Comparison of ENCODE assay signal across 22 cellular contexts in the genomic region with DNA sequence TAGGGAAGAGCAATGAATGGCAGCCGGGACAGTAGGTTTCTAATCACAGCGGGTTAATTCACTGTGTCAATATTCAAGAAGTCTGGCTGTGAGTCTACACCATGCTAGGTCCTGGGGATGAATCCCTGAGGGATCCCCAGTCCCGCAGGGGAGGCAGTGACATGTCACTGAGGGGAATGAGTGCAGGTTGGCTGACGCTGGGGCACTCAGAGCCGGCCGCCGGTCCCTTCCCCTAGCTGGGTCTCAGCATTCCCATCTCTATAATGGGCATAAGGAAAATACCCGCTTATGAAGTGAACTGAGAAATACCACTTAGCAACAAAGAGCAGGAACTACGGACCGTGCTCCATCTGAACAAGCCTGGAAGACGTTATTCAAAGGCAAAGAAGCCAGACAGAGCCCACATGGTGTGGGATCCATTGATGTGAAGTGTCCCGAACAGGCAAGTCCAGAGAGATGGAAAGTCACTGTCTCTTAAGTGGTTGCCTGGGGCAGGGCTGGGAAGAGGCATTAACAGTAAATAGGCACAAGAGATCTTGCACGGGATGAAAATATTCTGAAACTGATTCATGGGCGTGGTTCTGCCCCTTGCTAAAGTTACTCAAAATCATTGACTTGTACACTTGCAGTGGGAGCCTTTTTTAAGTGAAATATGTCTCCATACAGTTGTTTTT. TPM values are rescaled to one million over a fixed set of nuclear protein-coding genes. Genes with fewer than 3 reads are reported as not detected.
"Had no signal": no experiment of that assay in that cellular context is flagged by ENCODE, and none has a peak within 500 bp of the region (broad histone marks: within the 10 kb centered on the region; RNA-seq: fewer than 3 reads in every experiment).

No MANE protein-coding gene starts in this region.

- H3K9me3 Mint-ChIP-seq: natural killer cell treated with Interleukin-12 subunit alpha and Interleukin-12 subunit beta and Interleukin-15 and Interleukin-18, amount 100 ng/mL, for 72 hours; stimulated activated naive B cell treated with anti-CD40 and anti-IgM and Interleukin-4, amounts not matched to agents 10 μg/mL and 1 μg/mL and 100 μg/mL, for 72 hours; stimulated activated naive CD8-positive, alpha-beta T cell treated with anti-CD3 and anti-CD28 coated beads, Interleukin-15, amount 100 ng/mL, for 72 hours had no signal

- H3K4me3 Mint-ChIP-seq: natural killer cell treated with Interleukin-12 subunit alpha and Interleukin-12 subunit beta and Interleukin-15 and Interleukin-18, amount 100 ng/mL, for 72 hours; stimulated activated naive B cell treated with anti-CD40 and anti-IgM and Interleukin-4, amounts not matched to agents 10 μg/mL and 1 μg/mL and 100 μg/mL, for 72 hours; stimulated activated naive CD8-positive, alpha-beta T cell treated with anti-CD3 and anti-CD28 coated beads, Interleukin-15, amount 100 ng/mL, for 72 hours had no signal

- H3K27ac ChIP-seq: dorsolateral prefrontal cortex, epithelial cell of prostate, esophagus muscularis mucosa, gastroesophageal sphincter, left ventricle myocardium inferior, psoas muscle, testis, tibial nerve, upper lobe of right lung, vagina had no signal

- DNase-seq: cortex of kidney; dorsolateral prefrontal cortex; effector memory CD4-positive, alpha-beta T cell; kidney; left cardiac atrium; left ventricle myocardium inferior; mesenchymal stem cell; midbrain; psoas muscle; retina; stimulated activated CD4-positive, alpha-beta T cell treated with anti-CD3 and anti-CD28 coated beads, Interleukin-2, amount 100 ng/mL, for 24 hours; stimulated activated CD4-positive, alpha-beta T cell treated with anti-CD3 and anti-CD28 coated beads, Interleukin-4, amount 100 ng/mL, for 4 hours; stimulated activated naive B cell treated with anti-CD40 and anti-IgM and Interleukin-4, amounts not matched to agents 10 μg/mL and 1 μg/mL and 100 μg/mL, for 72 hours; stimulated activated naive CD8-positive, alpha-beta T cell treated with anti-CD3 and anti-CD28 coated beads, Interleukin-15, amount 100 ng/mL, for 72 hours; testis; upper lobe of right lung had no signal

- H3K36me3 Mint-ChIP-seq: natural killer cell treated with Interleukin-12 subunit alpha and Interleukin-12 subunit beta and Interleukin-15 and Interleukin-18, amount 100 ng/mL, for 72 hours; stimulated activated naive B cell treated with anti-CD40 and anti-IgM and Interleukin-4, amounts not matched to agents 10 μg/mL and 1 μg/mL and 100 μg/mL, for 72 hours had no signal

- H3K4me1 Mint-ChIP-seq: stimulated activated naive B cell treated with anti-CD40 and anti-IgM and Interleukin-4, amounts not matched to agents 10 μg/mL and 1 μg/mL and 100 μg/mL, for 72 hours; stimulated activated naive CD8-positive, alpha-beta T cell treated with anti-CD3 and anti-CD28 coated beads, Interleukin-15, amount 100 ng/mL, for 72 hours had no signal

- H3K27ac Mint-ChIP-seq: natural killer cell treated with Interleukin-12 subunit alpha and Interleukin-12 subunit beta and Interleukin-15 and Interleukin-18, amount 100 ng/mL, for 72 hours; stimulated activated naive B cell treated with anti-CD40 and anti-IgM and Interleukin-4, amounts not matched to agents 10 μg/mL and 1 μg/mL and 100 μg/mL, for 72 hours; stimulated activated naive CD8-positive, alpha-beta T cell treated with anti-CD3 and anti-CD28 coated beads, Interleukin-15, amount 100 ng/mL, for 72 hours had no signal

RNA-seq across cellular contexts. Expression of gene PPL, which starts 31.9 kb away (rescaled TPM):
- total RNA-seq: natural killer cell treated with Interleukin-12 subunit alpha and Interleukin-12 subunit beta and Interleukin-15 and Interleukin-18, amount 100 ng/mL, for 72 hours had no signal

RNA-seq across cellular contexts. Expression of gene SEC14L5, which starts 53.1 kb away (rescaled TPM):
- total RNA-seq: natural killer cell treated with Interleukin-12 subunit alpha and Interleukin-12 subunit beta and Interleukin-15 and Interleukin-18, amount 100 ng/mL, for 72 hours had no signal
